In the genomic region with DNA sequence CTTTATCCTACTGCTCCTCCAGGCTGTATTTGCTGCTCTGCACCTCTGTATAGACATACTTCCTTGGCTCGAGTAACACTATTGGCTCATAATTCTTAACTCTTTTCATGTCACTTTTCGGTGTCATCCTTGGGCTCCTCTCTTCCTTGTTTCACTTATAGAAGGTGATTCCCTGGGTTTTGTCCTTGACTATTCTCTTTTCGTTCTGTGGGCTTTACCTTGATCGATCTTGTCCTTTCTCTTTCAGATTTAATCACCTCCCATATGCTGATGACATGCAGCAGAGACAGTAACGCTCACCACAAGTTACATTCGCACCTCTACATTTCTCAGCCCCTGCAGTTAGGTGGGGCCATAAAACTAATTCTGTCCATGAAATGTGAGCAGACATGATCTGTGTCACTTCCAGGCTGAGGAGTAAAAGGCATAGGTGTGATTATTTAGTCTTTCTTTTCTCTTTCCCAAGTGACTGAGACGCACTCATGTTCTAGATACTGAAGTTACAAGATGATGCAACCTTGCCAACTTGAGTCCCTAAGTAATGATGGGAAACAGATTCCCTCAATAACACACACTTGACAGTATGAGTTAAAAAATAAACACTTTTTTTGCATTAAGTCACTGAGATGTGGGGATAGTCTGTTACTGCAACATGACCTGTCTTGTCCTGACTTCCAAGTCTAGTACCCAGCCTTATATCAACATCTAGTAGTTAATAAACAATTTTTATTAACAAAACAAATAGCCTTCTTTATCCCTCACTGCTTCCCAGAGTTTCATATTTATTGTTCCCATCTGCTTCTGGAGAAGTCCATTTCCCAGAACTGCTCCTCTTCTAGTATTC, we compare ENCODE assay signal across 10 cellular contexts. TPM values are rescaled to one million over a fixed set of nuclear protein-coding genes. Genes with fewer than 3 reads are reported as not detected.
A peak's percentile ranks its signal among the peaks of the same experiment; 100 is the strongest.
DNase-seq lines count a peak whose midpoint lies in the region; ATAC-seq and TF ChIP-seq lines count a peak whose summit lies in the region.
"Had no signal": no experiment of that assay in that cellular context is flagged by ENCODE, and none has a peak within 500 bp of the region (broad histone marks: within the 10 kb centered on the region; RNA-seq: fewer than 3 reads in every experiment).

No MANE protein-coding gene starts in this region.

- TF ChIP-seq CTCF in chondrocyte (IDR thresholded peaks at IDR 0.05) (no peak), HFFc6 (IDR thresholded peaks at IDR 0.05) (no peak)

- no peaks in the 10 kb centered on the region for H3K36me3 Mint-ChIP-seq in chondrocyte (ENCODE audit: low read depth)
- no peaks in the 10 kb centered on the region for H3K36me3 Mint-ChIP-seq in HFFc6 (ENCODE audit: low read depth)

- H3K4me1 Mint-ChIP-seq in chondrocyte (ENCODE audit: low read depth) (peaks cover 16% of the 10 kb centered on the region), HFFc6 (ENCODE audit: low read depth) (peaks cover 9% of the 10 kb centered on the region)

- peak; percentile 75 for ATAC-seq in GM18502 (IDR thresholded peaks at IDR 0.05; ENCODE audit: poor library complexity, unreplicated experiment)
- peak; percentile 77 for ATAC-seq in GM19372 (IDR thresholded peaks at IDR 0.05; ENCODE audit: low read depth, unreplicated experiment)
- ATAC-seq in HG02884 (IDR thresholded peaks at IDR 0.05; ENCODE audit: unreplicated experiment): peak; percentile 69
- ATAC-seq in HG03575 (IDR thresholded peaks at IDR 0.05; ENCODE audit: extremely low read depth, insufficient number of reproducible peaks, low FRiP score, unreplicated experiment): peak; percentile 53
- ATAC-seq: right cardiac atrium had no signal

- DNase-seq in NCI-H2029 treated with DMSO at 0.1 percent for 48 hours (lab: John Stamatoyannopoulos, UW): no peak
- DNase-seq in chondrocyte (ENCODE audit: low spot score): no peak
- no peak for DNase-seq in HFFc6
- no peak for DNase-seq in activated CD8-positive, alpha-beta memory T cell treated with anti-CD3 and anti-CD28 coated beads for 24 hours
- DNase-seq: NCI-H1694, right cardiac atrium had no signal

- H3K27me3 Mint-ChIP-seq in chondrocyte (ENCODE audit: low read depth) (no peaks in the 10 kb centered on the region), HFFc6 (ENCODE audit: insufficient read depth) (peaks cover 12% of the 10 kb centered on the region; the same call in 1 of the 2 replicates)

- H3K9me3 Mint-ChIP-seq in chondrocyte (ENCODE audit: low read depth): no peaks in the 10 kb centered on the region
- no peaks in the 10 kb centered on the region for H3K9me3 Mint-ChIP-seq in HFFc6

- H3K27ac Mint-ChIP-seq in chondrocyte (ENCODE audit: unreplicated experiment) (no peak overlapping the region), HFFc6 (no peak overlapping the region)

- H3K4me3 Mint-ChIP-seq in chondrocyte (ENCODE audit: unreplicated experiment): no peak overlapping the region
- no peak overlapping the region for H3K4me3 Mint-ChIP-seq in HFFc6

RNA-seq across cellular contexts. Expression of a gene that starts 49.9 kb away (rescaled TPM):
- not detected in 3 replicates for total RNA-seq in chondrocyte
- total RNA-seq in HFFc6 (2021; fragmentation: NEBNext Ultra II Directional; extraction: Animal tissue kit (Norgen Biotek cat#: 25700)): not detected
- total RNA-seq: right cardiac atrium had no signal
